ENCODE assay signal across 2 cellular contexts in genomic region chr2:238904716-238905115, GRCh38.
A peak's percentile ranks its signal among the peaks of the same experiment; 100 is the strongest.
TF ChIP-seq lines count a peak whose summit lies in the region.

No MANE protein-coding gene starts in this region.

TF ChIP-seq in HEK293, 187 proteins besides CTCF, POLR2A, EP300 and RAD21:
- no peak for TF ChIP-seq ZNF555 (tag by site-specific recombination; conservative IDR thresholded peaks at IDR 0.05)
- TF ChIP-seq ZNF366 (tag by site-specific recombination; conservative IDR thresholded peaks at IDR 0.05): peak; percentile 96
TF ChIP-seq in HEK293: peak in this region for 1.

TF ChIP-seq in H1, 55 proteins besides CTCF, POLR2A, EP300 and RAD21 (continued from another document):
- TF ChIP-seq RNF2 (IDR thresholded peaks at IDR 0.05; ENCODE audit: borderline replicate concordance, low read depth, low read length, missing control alignments, poor library complexity, severe bottlenecking) (no peak), POU5F1 (IDR thresholded peaks at IDR 0.05; ENCODE audit: low read depth, low read length) (no peak), ATF3 (IDR thresholded peaks at IDR 0.05; ENCODE audit: insufficient read depth, low read depth, low read length) (no peak), BRCA1 (IDR thresholded peaks at IDR 0.05; ENCODE audit: low read depth, low read length) (no peak), CBX5 (IDR thresholded peaks at IDR 0.05; ENCODE audit: low read depth, low read length) (no peak), EZH2 (IDR thresholded peaks at IDR 0.05; ENCODE audit: low read depth, low read length, severe bottlenecking) (no peak), KDM5A (IDR thresholded peaks at IDR 0.05; ENCODE audit: low read length) (no peak), KDM4A (IDR thresholded peaks at IDR 0.05; ENCODE audit: low read depth, low read length, severe bottlenecking) (no peak), KDM1A (IDR thresholded peaks at IDR 0.05; ENCODE audit: borderline replicate concordance, low read length) (no peak), MAFK (IDR thresholded peaks at IDR 0.05; ENCODE audit: low read depth, low read length) (no peak), EGR1 (IDR thresholded peaks at IDR 0.05; ENCODE audit: borderline replicate concordance, low read depth, low read length) (no peak), PHF8 (conservative IDR thresholded peaks at IDR 0.05; ENCODE audit: low read depth, low read length) (no peak), TAF1 (IDR thresholded peaks at IDR 0.05; ENCODE audit: low read depth, low read length) (no peak), POLR2AphosphoS5 (IDR thresholded peaks at IDR 0.05; ENCODE audit: low read depth, low read length) (no peak)
